Comparison of ENCODE assay signal across 16 cellular contexts in the genomic region with DNA sequence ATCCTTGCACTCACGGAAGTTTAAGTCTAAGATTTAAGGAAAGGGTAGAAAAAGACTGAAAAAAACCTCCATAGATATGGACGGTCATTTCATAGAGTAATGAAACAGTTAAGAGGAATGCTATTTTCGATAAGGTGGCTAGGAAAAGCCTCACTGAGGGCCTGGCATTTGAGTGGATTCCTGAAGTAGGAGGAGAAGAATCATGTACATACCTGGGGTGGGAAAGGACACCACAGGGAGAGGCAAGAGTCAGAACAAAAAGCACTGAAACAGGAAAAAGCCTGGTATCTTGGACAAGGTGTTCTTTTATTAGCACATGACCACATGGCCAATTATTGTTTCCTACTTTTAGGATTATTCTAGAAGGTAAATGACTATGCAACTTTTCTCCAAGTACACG.
DNase-seq lines count a peak whose midpoint lies in the region; ATAC-seq and TF ChIP-seq lines count a peak whose summit lies in the region.
"Had no signal": no experiment of that assay in that cellular context is flagged by ENCODE, and none has a peak within 500 bp of the region (broad histone marks: within the 10 kb centered on the region; RNA-seq: fewer than 3 reads in every experiment).

No MANE protein-coding gene starts in this region.

- TF ChIP-seq CTCF in GM23338 (conservative IDR thresholded peaks at IDR 0.05; ENCODE audit: low read depth in 2 of 2): no peak

- no peak overlapping the region for H3K4me3 Mint-ChIP-seq in GM23338
- H3K4me3 Mint-ChIP-seq: activated naive CD4-positive, alpha-beta T cell treated with anti-CD3 and anti-CD28 coated beads, Interleukin-2, amount 10 ng/mL, durations not matched to agents 7 days and 5 days; IgD-negative memory B cell; T-helper 1 cell treated with Interleukin-12 subunit alpha and Interleukin-12 subunit beta and Interleukin-4 antibody, amounts not matched to agents 30 μg/mL and 1 μg/mL, for 36 hours had no signal

- H3K36me3 Mint-ChIP-seq in GM23338 (ENCODE audit: low read depth): peaks cover 66% of the 10 kb centered on the region
- H3K36me3 Mint-ChIP-seq: IgD-negative memory B cell had no signal

- H3K4me1 ChIP-seq in GM23338 (ENCODE audit: insufficient read depth): peaks cover 9% of the 10 kb centered on the region; the same call in 1 of the 2 replicates

- ATAC-seq in GM23338 (no peak), sciatic nerve (peak; percentile 46), GM18517 (IDR thresholded peaks at IDR 0.05; ENCODE audit: unreplicated experiment) (no peak)

- H3K9me3 Mint-ChIP-seq in GM23338: no peaks in the 10 kb centered on the region; the same call in 2 of the 3 replicates
- H3K9me3 Mint-ChIP-seq: activated naive CD4-positive, alpha-beta T cell treated with anti-CD3 and anti-CD28 coated beads, Interleukin-2, amount 10 ng/mL, durations not matched to agents 7 days and 5 days; IgD-negative memory B cell; T-helper 1 cell treated with Interleukin-12 subunit alpha and Interleukin-12 subunit beta and Interleukin-4 antibody, amounts not matched to agents 30 μg/mL and 1 μg/mL, for 36 hours had no signal

- H3K27ac ChIP-seq in GM23338 (ENCODE audit: low read depth): peak overlapping the region; percentile 19; the same call in 1 of the 2 replicates
- peak overlapping the region; percentile 96 for H3K27ac ChIP-seq in epithelial cell of prostate
- H3K27ac ChIP-seq: cardiac muscle cell, thoracic aorta had no signal

- DNase-seq in GM23338 (ENCODE audit: low spot score): no peak
- DNase-seq in M059J (ENCODE audit: low read depth): peak; percentile 31
- no peak for DNase-seq in epithelial cell of prostate (ENCODE audit: low read depth, low spot score)
- DNase-seq in sciatic nerve (ENCODE audit: low spot score): no peak
- no peak for DNase-seq in RKO (ENCODE audit: low spot score)
- no peak for DNase-seq in NCI-H146 treated with DMSO at 0.1 percent for 48 hours (lab: John Stamatoyannopoulos, UW; ENCODE audit: unreplicated experiment)
- DNase-seq: activated naive CD4-positive, alpha-beta T cell treated with anti-CD3 and anti-CD28 coated beads, Interleukin-2, amount 10 ng/mL, durations not matched to agents 7 days and 5 days; NCI-H1092; SHP77; stimulated activated CD4-positive, alpha-beta T cell treated with anti-CD3 and anti-CD28 coated beads, Interleukin-4, amount 100 ng/mL, for 24 hours; stimulated activated CD8-positive, alpha-beta memory T cell treated with anti-CD3 and anti-CD28 coated beads, Interleukin-4, amount 100 ng/mL, for 48 hours had no signal

- peaks cover 10% of the 10 kb centered on the region for H3K27me3 Mint-ChIP-seq in GM23338 (ENCODE audit: insufficient read depth, low read depth, poor library complexity)
- H3K27me3 Mint-ChIP-seq: activated naive CD4-positive, alpha-beta T cell treated with anti-CD3 and anti-CD28 coated beads, Interleukin-2, amount 10 ng/mL, durations not matched to agents 7 days and 5 days; IgD-negative memory B cell had no signal

- no peaks in the 10 kb centered on the region for H3K9me2 ChIP-seq in GM23338 (ENCODE audit: insufficient read depth)

- peaks cover 21% of the 10 kb centered on the region for H4K20me1 ChIP-seq in GM23338 (replicated peaks; ENCODE audit: insufficient read depth)

- peaks cover 4% of the 10 kb centered on the region; the same call in 2 of the 3 replicates for H3K4me1 Mint-ChIP-seq in GM23338

- intact Hi-C loops in sciatic nerve (cut with DNase I): no loop called here

- H3K4me2 ChIP-seq in GM23338: no peak overlapping the region

- no peaks in the 10 kb centered on the region for H3F3A ChIP-seq in GM23338 (replicated peaks; ENCODE audit: low read depth)

- peaks cover 5% of the 10 kb centered on the region; the same call in 1 of the 2 replicates for H3K36me3 ChIP-seq in GM23338 (ENCODE audit: insufficient read depth)
- H3K36me3 ChIP-seq: cardiac muscle cell, thoracic aorta had no signal

- no peak overlapping the region for H3K4me3 ChIP-seq in GM23338
- H3K4me3 ChIP-seq: cardiac muscle cell, thoracic aorta had no signal

- H2AFZ ChIP-seq in GM23338: no peak overlapping the region

- peak overlapping the region; percentile 36; the same call in 1 of the 2 replicates for H3K27ac Mint-ChIP-seq in GM23338
- H3K27ac Mint-ChIP-seq: activated naive CD4-positive, alpha-beta T cell treated with anti-CD3 and anti-CD28 coated beads, Interleukin-2, amount 10 ng/mL, durations not matched to agents 7 days and 5 days; IgD-negative memory B cell; T-helper 1 cell treated with Interleukin-12 subunit alpha and Interleukin-12 subunit beta and Interleukin-4 antibody, amounts not matched to agents 30 μg/mL and 1 μg/mL, for 36 hours had no signal

- H3K27me3 ChIP-seq in GM23338 (ENCODE audit: insufficient read depth): no peaks in the 10 kb centered on the region
- H3K27me3 ChIP-seq: cardiac muscle cell had no signal

- peaks cover 48% of the 10 kb centered on the region for H3K79me2 ChIP-seq in GM23338 (replicated peaks; ENCODE audit: insufficient read depth)

TF ChIP-seq in GM23338, 12 proteins besides CTCF, POLR2A, EP300 and RAD21:
- TF ChIP-seq JUNB (IDR thresholded peaks at IDR 0.05; ENCODE audit: unreplicated experiment) (no peak), EZH2 (IDR thresholded peaks at IDR 0.05; ENCODE audit: low read depth, unreplicated experiment) (no peak)
- TF ChIP-seq, protein P1, sequence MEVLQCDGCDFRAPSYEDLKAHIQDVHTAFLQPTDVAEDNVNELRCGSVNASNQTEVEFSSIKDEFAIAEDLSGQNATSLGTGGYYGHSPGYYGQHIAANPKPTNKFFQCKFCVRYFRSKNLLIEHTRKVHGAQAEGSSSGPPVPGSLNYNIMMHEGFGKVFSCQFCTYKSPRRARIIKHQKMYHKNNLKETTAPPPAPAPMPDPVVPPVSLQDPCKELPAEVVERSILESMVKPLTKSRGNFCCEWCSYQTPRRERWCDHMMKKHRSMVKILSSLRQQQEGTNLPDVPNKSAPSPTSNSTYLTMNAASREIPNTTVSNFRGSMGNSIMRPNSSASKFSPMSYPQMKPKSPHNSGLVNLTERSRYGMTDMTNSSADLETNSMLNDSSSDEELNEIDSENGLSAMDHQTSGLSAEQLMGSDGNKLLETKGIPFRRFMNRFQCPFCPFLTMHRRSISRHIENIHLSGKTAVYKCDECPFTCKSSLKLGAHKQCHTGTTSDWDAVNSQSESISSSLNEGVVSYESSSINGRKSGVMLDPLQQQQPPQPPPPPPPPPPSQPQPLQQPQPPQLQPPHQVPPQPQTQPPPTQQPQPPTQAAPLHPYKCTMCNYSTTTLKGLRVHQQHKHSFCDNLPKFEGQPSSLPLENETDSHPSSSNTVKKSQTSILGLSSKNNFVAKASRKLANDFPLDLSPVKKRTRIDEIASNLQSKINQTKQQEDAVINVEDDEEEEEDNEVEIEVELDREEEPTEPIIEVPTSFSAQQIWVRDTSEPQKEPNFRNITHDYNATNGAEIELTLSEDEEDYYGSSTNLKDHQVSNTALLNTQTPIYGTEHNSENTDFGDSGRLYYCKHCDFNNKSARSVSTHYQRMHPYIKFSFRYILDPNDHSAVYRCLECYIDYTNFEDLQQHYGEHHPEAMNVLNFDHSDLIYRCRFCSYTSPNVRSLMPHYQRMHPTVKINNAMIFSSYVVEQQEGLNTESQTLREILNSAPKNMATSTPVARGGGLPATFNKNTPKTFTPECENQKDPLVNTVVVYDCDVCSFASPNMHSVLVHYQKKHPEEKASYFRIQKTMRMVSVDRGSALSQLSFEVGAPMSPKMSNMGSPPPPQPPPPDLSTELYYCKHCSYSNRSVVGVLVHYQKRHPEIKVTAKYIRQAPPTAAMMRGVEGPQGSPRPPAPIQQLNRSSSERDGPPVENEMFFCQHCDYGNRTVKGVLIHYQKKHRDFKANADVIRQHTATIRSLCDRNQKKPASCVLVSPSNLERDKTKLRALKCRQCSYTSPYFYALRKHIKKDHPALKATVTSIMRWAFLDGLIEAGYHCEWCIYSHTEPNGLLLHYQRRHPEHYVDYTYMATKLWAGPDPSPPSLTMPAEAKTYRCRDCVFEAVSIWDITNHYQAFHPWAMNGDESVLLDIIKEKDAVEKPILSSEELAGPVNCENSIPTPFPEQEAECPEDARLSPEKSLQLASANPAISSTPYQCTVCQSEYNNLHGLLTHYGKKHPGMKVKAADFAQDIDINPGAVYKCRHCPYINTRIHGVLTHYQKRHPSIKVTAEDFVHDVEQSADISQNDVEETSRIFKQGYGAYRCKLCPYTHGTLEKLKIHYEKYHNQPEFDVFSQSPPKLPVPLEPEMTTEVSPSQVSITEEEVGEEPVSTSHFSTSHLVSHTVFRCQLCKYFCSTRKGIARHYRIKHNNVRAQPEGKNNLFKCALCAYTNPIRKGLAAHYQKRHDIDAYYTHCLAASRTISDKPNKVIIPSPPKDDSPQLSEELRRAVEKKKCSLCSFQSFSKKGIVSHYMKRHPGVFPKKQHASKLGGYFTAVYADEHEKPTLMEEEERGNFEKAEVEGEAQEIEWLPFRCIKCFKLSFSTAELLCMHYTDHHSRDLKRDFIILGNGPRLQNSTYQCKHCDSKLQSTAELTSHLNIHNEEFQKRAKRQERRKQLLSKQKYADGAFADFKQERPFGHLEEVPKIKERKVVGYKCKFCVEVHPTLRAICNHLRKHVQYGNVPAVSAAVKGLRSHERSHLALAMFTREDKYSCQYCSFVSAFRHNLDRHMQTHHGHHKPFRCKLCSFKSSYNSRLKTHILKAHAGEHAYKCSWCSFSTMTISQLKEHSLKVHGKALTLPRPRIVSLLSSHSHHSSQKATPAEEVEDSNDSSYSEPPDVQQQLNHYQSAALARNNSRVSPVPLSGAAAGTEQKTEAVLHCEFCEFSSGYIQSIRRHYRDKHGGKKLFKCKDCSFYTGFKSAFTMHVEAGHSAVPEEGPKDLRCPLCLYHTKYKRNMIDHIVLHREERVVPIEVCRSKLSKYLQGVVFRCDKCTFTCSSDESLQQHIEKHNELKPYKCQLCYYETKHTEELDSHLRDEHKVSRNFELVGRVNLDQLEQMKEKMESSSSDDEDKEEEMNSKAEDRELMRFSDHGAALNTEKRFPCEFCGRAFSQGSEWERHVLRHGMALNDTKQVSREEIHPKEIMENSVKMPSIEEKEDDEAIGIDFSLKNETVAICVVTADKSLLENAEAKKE (CRISPR knock-in tag; IDR thresholded peaks at IDR 0.05): no peak
